31 cellular contexts compared by ENCODE assay signal in the genomic region with DNA sequence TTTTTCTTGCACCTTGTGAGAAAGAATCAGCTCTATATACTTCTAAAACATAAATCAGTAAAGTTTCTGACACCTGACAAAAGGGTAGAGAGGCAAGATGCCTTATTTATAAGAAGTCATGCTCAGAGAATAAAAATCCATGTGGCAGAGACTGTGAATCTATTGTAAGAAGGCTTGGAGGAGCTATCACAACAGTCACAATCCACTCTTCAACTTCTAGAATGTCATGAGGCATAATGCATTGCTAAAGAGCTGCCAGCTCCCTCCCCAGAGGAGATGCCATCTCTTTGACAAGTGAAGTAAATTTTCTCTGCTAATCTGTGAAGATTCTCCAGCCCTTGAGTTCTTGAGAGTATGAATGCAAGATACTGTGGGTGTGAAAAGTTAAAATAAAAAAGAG.
DNase-seq lines count a peak whose midpoint lies in the region; ATAC-seq and TF ChIP-seq lines count a peak whose summit lies in the region.
"Had no signal": no experiment of that assay in that cellular context is flagged by ENCODE, and none has a peak within 500 bp of the region (broad histone marks: within the 10 kb centered on the region; RNA-seq: fewer than 3 reads in every experiment).

No MANE protein-coding gene starts in this region.

- H3K4me2 ChIP-seq in neural cell (ENCODE audit: low read length), result peak overlapping the region; percentile 59
- H3K4me2 ChIP-seq: A549; BLaER1; BLaER1 treated with 17β-estradiol and CSF1 and Interleukin-3, amounts not matched to agents 10 nM and 100 nM had no signal

- TF ChIP-seq RAD21 in neural cell (conservative IDR thresholded peaks at IDR 0.05), result peak; percentile 61

- H2AFZ ChIP-seq in neural cell (ENCODE audit: low read depth, low read length), result no peak overlapping the region

- H3K4me3 ChIP-seq in neural cell (ENCODE audit: low read length), result no peak overlapping the region
- H3K4me3 ChIP-seq: A549; BLaER1; BLaER1 treated with 17β-estradiol and CSF1 and Interleukin-3, amounts not matched to agents 10 nM and 100 nM had no signal

- H3K27me3 ChIP-seq in neural cell (ENCODE audit: insufficient read depth, low read depth, low read length), result no peaks in the 10 kb centered on the region
- H3K27me3 ChIP-seq: BE2C; BLaER1; BLaER1 treated with 17β-estradiol and CSF1 and Interleukin-3, amounts not matched to agents 10 nM and 100 nM had no signal

- no peak for ATAC-seq in HG03175 (IDR thresholded peaks at IDR 0.05; ENCODE audit: unreplicated experiment)
- ATAC-seq in SK-N-SH treated with all-trans-retinoic acid at 6 μM for 48 hours, result no peak
- ATAC-seq: A549; CD8-positive, alpha-beta T cell had no signal

- DNase-seq in head of caudate nucleus, result peak in 22 of 42 donors; percentile 3 to 70 (median 22)
- DNase-seq in putamen (ENCODE audit: low spot score), result peak; percentile 59
- DNase-seq in HCEC 1CT, result no peak
- DNase-seq: 8988T; ACHN; AML-193; BE2C; C1 segment of cervical spinal cord; Caco-2; Calu3; CD4-positive, alpha-beta memory T cell; CD4-positive, alpha-beta T cell; CD4-positive, CD25-positive, alpha-beta regulatory T cell; CD8-positive, alpha-beta memory T cell; CD8-positive, alpha-beta T cell; COR-L47; DMS 273 treated with DMSO at 0.1 percent for 48 hours; DMS153; DMS53; DMS79; DMS79 treated with DMSO at 0.1 percent for 48 hours; DND-41; EL had no signal

- H4K20me1 ChIP-seq in neural cell (ENCODE audit: insufficient read depth), result no peaks in the 10 kb centered on the region
- H4K20me1 ChIP-seq: BLaER1; BLaER1 treated with 17β-estradiol and CSF1 and Interleukin-3, amounts not matched to agents 10 nM and 100 nM had no signal

- no peaks in the 10 kb centered on the region for H3K9me3 ChIP-seq in neural cell (ENCODE audit: low read length)
- H3K9me3 ChIP-seq: A549; BE2C; BLaER1; BLaER1 treated with 17β-estradiol and CSF1 and Interleukin-3, amounts not matched to agents 10 nM and 100 nM; Caco-2 had no signal

- intact Hi-C loops in head of caudate nucleus (cut with DNase I), result no loop called here

- H3K27ac ChIP-seq in neural cell (ENCODE audit: low read length), result peak overlapping the region; percentile 70
- H3K27ac ChIP-seq: 22Rv1; A549; BLaER1; BLaER1 treated with 17β-estradiol and CSF1 and Interleukin-3, amounts not matched to agents 10 nM and 100 nM; C4-2B had no signal

- TF ChIP-seq CTCF in neural cell (IDR thresholded peaks at IDR 0.05; ENCODE audit: poor library complexity, severe bottlenecking), result peak; percentile 37

- no peak overlapping the region for H3K9ac ChIP-seq in neural cell (ENCODE audit: low read length)
- H3K9ac ChIP-seq: BLaER1; BLaER1 treated with 17β-estradiol and CSF1 and Interleukin-3, amounts not matched to agents 10 nM and 100 nM had no signal

- H3F3A ChIP-seq in neural cell (ENCODE audit: insufficient read depth, low read length, poor library complexity, severe bottlenecking), result peaks cover 5% of the 10 kb centered on the region

- no peaks in the 10 kb centered on the region for H3K9me2 ChIP-seq in neural cell (ENCODE audit: insufficient read depth, low read length)

- no peaks in the 10 kb centered on the region for H3K79me2 ChIP-seq in neural cell (replicated peaks; ENCODE audit: insufficient read depth, low read length)

- H3K36me3 ChIP-seq in neural cell (ENCODE audit: insufficient read depth, low read length), result no peaks in the 10 kb centered on the region
- H3K36me3 ChIP-seq: BE2C; BLaER1; BLaER1 treated with 17β-estradiol and CSF1 and Interleukin-3, amounts not matched to agents 10 nM and 100 nM had no signal

- peak; percentile 99 for TF ChIP-seq EP300 in neural cell (conservative IDR thresholded peaks at IDR 0.05; ENCODE audit: poor library complexity, severe bottlenecking)

TF ChIP-seq in neural cell, 6 proteins besides CTCF, POLR2A, EP300 and RAD21:
- TF ChIP-seq SMC3 (conservative IDR thresholded peaks at IDR 0.05; ENCODE audit: poor library complexity) (peak; percentile 54), EZH2 (IDR thresholded peaks at IDR 0.05; ENCODE audit: borderline replicate concordance, insufficient read depth, low read length, poor library complexity, severe bottlenecking) (no peak), POLR2AphosphoS5 (IDR thresholded peaks at IDR 0.05) (peak; percentile 86), TAF1 (IDR thresholded peaks at IDR 0.05; ENCODE audit: low read depth) (no peak)
- TF ChIP-seq, protein P1, sequence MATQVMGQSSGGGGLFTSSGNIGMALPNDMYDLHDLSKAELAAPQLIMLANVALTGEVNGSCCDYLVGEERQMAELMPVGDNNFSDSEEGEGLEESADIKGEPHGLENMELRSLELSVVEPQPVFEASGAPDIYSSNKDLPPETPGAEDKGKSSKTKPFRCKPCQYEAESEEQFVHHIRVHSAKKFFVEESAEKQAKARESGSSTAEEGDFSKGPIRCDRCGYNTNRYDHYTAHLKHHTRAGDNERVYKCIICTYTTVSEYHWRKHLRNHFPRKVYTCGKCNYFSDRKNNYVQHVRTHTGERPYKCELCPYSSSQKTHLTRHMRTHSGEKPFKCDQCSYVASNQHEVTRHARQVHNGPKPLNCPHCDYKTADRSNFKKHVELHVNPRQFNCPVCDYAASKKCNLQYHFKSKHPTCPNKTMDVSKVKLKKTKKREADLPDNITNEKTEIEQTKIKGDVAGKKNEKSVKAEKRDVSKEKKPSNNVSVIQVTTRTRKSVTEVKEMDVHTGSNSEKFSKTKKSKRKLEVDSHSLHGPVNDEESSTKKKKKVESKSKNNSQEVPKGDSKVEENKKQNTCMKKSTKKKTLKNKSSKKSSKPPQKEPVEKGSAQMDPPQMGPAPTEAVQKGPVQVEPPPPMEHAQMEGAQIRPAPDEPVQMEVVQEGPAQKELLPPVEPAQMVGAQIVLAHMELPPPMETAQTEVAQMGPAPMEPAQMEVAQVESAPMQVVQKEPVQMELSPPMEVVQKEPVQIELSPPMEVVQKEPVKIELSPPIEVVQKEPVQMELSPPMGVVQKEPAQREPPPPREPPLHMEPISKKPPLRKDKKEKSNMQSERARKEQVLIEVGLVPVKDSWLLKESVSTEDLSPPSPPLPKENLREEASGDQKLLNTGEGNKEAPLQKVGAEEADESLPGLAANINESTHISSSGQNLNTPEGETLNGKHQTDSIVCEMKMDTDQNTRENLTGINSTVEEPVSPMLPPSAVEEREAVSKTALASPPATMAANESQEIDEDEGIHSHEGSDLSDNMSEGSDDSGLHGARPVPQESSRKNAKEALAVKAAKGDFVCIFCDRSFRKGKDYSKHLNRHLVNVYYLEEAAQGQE (IDR thresholded peaks at IDR 0.05; ENCODE audit: borderline replicate concordance), result peak; percentile 36
TF ChIP-seq in neural cell: peak in this region for 3.

TF ChIP-seq in SK-N-SH treated with all-trans-retinoic acid at 6 μM for 48 hours, 23 proteins besides CTCF, POLR2A, EP300 and RAD21 (continues in another document):
- no peak for TF ChIP-seq ZFP3 (CRISPR knock-in tag; IDR thresholded peaks at IDR 0.05)
- TF ChIP-seq, protein P2, sequence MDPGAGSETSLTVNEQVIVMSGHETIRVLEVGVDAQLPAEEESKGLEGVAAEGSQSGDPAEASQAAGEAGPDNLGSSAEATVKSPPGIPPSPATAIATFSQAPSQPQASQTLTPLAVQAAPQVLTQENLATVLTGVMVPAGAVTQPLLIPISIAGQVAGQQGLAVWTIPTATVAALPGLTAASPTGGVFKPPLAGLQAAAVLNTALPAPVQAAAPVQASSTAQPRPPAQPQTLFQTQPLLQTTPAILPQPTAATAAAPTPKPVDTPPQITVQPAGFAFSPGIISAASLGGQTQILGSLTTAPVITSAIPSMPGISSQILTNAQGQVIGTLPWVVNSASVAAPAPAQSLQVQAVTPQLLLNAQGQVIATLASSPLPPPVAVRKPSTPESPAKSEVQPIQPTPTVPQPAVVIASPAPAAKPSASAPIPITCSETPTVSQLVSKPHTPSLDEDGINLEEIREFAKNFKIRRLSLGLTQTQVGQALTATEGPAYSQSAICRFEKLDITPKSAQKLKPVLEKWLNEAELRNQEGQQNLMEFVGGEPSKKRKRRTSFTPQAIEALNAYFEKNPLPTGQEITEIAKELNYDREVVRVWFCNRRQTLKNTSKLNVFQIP (CRISPR knock-in tag; IDR thresholded peaks at IDR 0.05; ENCODE audit: borderline replicate concordance, low read depth), result no peak
- TF ChIP-seq, protein P3, sequence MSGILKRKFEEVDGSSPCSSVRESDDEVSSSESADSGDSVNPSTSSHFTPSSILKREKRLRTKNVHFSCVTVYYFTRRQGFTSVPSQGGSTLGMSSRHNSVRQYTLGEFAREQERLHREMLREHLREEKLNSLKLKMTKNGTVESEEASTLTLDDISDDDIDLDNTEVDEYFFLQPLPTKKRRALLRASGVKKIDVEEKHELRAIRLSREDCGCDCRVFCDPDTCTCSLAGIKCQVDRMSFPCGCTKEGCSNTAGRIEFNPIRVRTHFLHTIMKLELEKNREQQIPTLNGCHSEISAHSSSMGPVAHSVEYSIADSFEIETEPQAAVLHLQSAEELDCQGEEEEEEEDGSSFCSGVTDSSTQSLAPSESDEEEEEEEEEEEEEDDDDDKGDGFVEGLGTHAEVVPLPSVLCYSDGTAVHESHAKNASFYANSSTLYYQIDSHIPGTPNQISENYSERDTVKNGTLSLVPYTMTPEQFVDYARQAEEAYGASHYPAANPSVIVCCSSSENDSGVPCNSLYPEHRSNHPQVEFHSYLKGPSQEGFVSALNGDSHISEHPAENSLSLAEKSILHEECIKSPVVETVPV (CRISPR knock-in tag; IDR thresholded peaks at IDR 0.05), result no peak
- TF ChIP-seq ZNF8 (CRISPR knock-in tag; IDR thresholded peaks at IDR 0.05), result no peak
- no peak for TF ChIP-seq ISL1 (CRISPR knock-in tag; IDR thresholded peaks at IDR 0.05)
- TF ChIP-seq ESRRG (CRISPR knock-in tag; IDR thresholded peaks at IDR 0.05), result no peak
- TF ChIP-seq CSDC2 (CRISPR knock-in tag; IDR thresholded peaks at IDR 0.05), result no peak
- no peak for TF ChIP-seq PPARA (CRISPR knock-in tag; IDR thresholded peaks at IDR 0.05; ENCODE audit: borderline replicate concordance)
